In the genomic region with DNA sequence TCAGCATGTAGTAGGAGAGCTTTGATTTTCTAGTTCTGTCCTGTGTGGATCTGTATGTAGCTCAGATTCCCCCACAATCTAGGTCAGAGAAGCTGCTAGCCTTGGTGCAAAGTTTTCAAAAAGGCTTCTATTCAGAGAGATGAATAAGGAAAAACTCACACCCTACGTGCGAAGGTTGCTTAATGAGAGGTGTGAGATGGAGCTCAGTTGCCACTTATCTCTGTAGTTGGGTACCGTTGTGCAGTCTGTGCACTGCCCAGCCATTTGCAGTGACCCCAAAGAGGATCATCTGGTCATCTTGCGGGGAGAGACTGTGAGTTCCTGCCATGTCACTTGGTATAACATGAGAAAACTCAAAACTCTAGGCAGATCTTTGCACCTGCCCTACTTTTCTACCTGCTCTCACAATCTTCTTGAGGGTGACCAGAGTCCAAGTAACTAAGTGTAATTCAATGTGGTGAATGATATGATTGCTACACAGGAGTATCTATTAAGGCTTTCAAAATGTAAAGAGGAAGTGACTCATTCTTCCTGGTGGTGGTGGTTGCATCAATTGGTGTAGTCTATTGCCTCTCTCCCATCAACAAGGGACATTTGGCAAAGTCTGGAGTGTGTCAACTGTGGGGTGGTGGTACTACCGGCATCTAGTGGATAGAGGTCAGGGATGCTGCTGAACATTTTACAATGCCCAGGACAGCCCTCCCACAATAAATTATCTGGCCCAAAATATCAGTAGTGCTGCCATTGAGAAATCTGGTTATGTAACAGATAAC, we compare ENCODE assay signal across 8 cellular contexts.
DNase-seq lines count a peak whose midpoint lies in the region; ATAC-seq and TF ChIP-seq lines count a peak whose summit lies in the region.

No MANE protein-coding gene starts in this region.

- no peak overlapping the region for H2BK5ac ChIP-seq in mesendoderm (ENCODE audit: low read length)

- H3K9ac ChIP-seq in mesendoderm (ENCODE audit: low read length), result no peak overlapping the region

- H3K27me3 ChIP-seq in right lobe of liver (no peaks in the 10 kb centered on the region), mesendoderm (ENCODE audit: insufficient read depth, low read length, poor library complexity) (no peaks in the 10 kb centered on the region)

- H3K27ac ChIP-seq in right lobe of liver (peak overlapping the region in 2 of 3 donors; percentile 9 to 17), mesendoderm (ENCODE audit: low read depth, low read length) (no peak overlapping the region)

- intact Hi-C loops in right lobe of liver (cut with DNase I), result loop anchor here in 1 of 2 donors (10.0 kb wide), 1 partner anchor 212 kb away; no protein-coding TSS in a partner anchor

- H3K4me3 ChIP-seq in AG10803 (ENCODE audit: low read length) (no peak overlapping the region), astrocyte of the cerebellum (ENCODE audit: low read depth, low read length) (no peak overlapping the region), right lobe of liver (no peak overlapping the region), mesendoderm (ENCODE audit: low read length) (no peak overlapping the region)

- no peak overlapping the region for H3K4ac ChIP-seq in mesendoderm (ENCODE audit: low read depth, low read length)

- H3K56ac ChIP-seq in mesendoderm (ENCODE audit: low read length), result no peak overlapping the region

- ATAC-seq in GM19372 (IDR thresholded peaks at IDR 0.05; ENCODE audit: low read depth, unreplicated experiment) (peak; percentile 59), right lobe of liver (peak; percentile 56 to 91 (median 63))

- H3K4me1 ChIP-seq in right lobe of liver, result peaks cover 0 to 14% (median 0%) of the 10 kb centered on the region in 4 donors
- H3K4me1 ChIP-seq in mesendoderm (ENCODE audit: control insufficient read depth, low read depth, low read length), result no peaks in the 10 kb centered on the region

- H4K5ac ChIP-seq in mesendoderm (ENCODE audit: low read length), result no peak overlapping the region

- in situ Hi-C loops in astrocyte of the cerebellum (cut with HindIII; ENCODE audit: low sequenced_read_pairs), result loop anchor here (25.0 kb wide), 1 partner anchor 199 kb away; no protein-coding TSS in a partner anchor

- H3K36me3 ChIP-seq in right lobe of liver, result no peaks in the 10 kb centered on the region
- H3K36me3 ChIP-seq in mesendoderm (ENCODE audit: control insufficient read depth, insufficient read depth, low read length), result no peaks in the 10 kb centered on the region

- DNase-seq in AG10803 (ENCODE audit: low read depth) (peak; percentile 91), OCI-M1 (lab: John Stamatoyannopoulos, UW) (peak; percentile 88), astrocyte of the cerebellum (ENCODE audit: low read depth) (peak; percentile 33), right lobe of liver (peak in 1 of 3 donors; percentile 33), HUDEP-2 (lab: John Stamatoyannopoulos, UW; ENCODE audit: unreplicated experiment in 76 of 76) (no peak), mesendoderm (no peak)
- no peak for DNase-seq in effector CD8-positive, alpha-beta T cell (lab: John Stamatoyannopoulos, UW)

- H3K23ac ChIP-seq in mesendoderm (ENCODE audit: low read length), result no peak overlapping the region

- H3K79me1 ChIP-seq in mesendoderm (ENCODE audit: low read length), result no peaks in the 10 kb centered on the region

- no peak overlapping the region for H2BK15ac ChIP-seq in mesendoderm (replicated peaks; ENCODE audit: low read depth)

- no peaks in the 10 kb centered on the region for H3K9me3 ChIP-seq in right lobe of liver

- H3K4me2 ChIP-seq in mesendoderm (ENCODE audit: low read length), result no peak overlapping the region

- TF ChIP-seq CTCF in AG10803 (conservative IDR thresholded peaks at IDR 0.05; ENCODE audit: low read length) (peak; percentile 44), astrocyte of the cerebellum (IDR thresholded peaks at IDR 0.05; ENCODE audit: low read depth, low read length, missing control alignments) (no peak), right lobe of liver (IDR thresholded peaks at IDR 0.05) (peak in 2 of 4 donors; percentile 12 to 27)

- no peak overlapping the region for H3K18ac ChIP-seq in mesendoderm (ENCODE audit: low read length)

- no peak overlapping the region for H2AK5ac ChIP-seq in mesendoderm (ENCODE audit: low read length)

- no peak overlapping the region for H2BK120ac ChIP-seq in mesendoderm (ENCODE audit: low read depth, low read length)

- no peak for TF ChIP-seq POLR2A in right lobe of liver (IDR thresholded peaks at IDR 0.05)

- H4K8ac ChIP-seq in mesendoderm (ENCODE audit: low read depth, low read length), result no peak overlapping the region

- H3K79me2 ChIP-seq in mesendoderm (ENCODE audit: control insufficient read depth, insufficient read depth, low read length), result no peaks in the 10 kb centered on the region

- 68% methylated on average over 5 of the region's 5 CpGs for WGBS in right lobe of liver (ENCODE audit: insufficient coverage, low coverage, low lambda C conversion rate, missing lambda C conversion rate)
- WGBS in mesendoderm (ENCODE audit: extremely low coverage, insufficient coverage, low lambda C conversion rate), result no CpG with 5 or more reads among the region's 5 CpGs

Comparison
In these comparisons a context has a peak if more than half of its experiments do, and no peak if none do; other contexts are left out.
1. DNase-seq: peak in AG10803 (single experiment), OCI-M1 (single experiment) and astrocyte of the cerebellum (single experiment); none in HUDEP-2 (0 of 76), effector CD8-positive, alpha-beta T cell (single experiment) and mesendoderm (single experiment).